In the genomic region with DNA sequence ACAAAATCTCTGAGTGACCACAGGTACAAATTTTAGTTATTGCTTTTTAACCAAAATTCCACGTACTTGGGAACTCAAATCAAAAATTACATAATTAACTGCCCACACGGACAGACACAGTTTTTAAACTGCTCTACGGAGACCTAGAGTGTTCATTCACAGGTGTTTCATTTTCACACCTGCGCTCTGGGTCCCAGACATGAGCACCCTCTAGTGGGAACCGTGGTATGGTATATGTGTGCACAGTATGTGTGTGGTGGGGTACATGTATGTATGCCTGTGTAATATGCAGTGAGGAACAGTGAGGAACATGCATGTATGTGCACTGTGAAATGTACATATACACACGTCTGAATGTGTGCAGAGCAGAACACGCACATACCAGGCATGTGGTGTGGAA, we compare ENCODE assay signal across 12 cellular contexts.
DNase-seq lines count a peak whose midpoint lies in the region; ATAC-seq and TF ChIP-seq lines count a peak whose summit lies in the region.
"Had no signal": no experiment of that assay in that cellular context is flagged by ENCODE, and none has a peak within 500 bp of the region (broad histone marks: within the 10 kb centered on the region; RNA-seq: fewer than 3 reads in every experiment).

No MANE protein-coding gene starts in this region.

- H3K4me3 ChIP-seq in OCI-LY7 (ENCODE audit: low read depth, low read length, poor library complexity, severe bottlenecking) (no peak overlapping the region), fibroblast of pulmonary artery (replicated peaks; ENCODE audit: low read depth, low read length) (no peak overlapping the region)

- peaks cover 84% of the 10 kb centered on the region for H3K36me3 ChIP-seq in OCI-LY7 (ENCODE audit: insufficient read depth, low read length)

- TF ChIP-seq CTCF in 22Rv1 (IDR thresholded peaks at IDR 0.05) (peak; percentile 37), GM10266 (IDR thresholded peaks at IDR 0.05; ENCODE audit: control insufficient read depth, insufficient read depth, low read depth, missing control alignments) (peak; percentile 16), OCI-LY7 (conservative IDR thresholded peaks at IDR 0.05; ENCODE audit: low read length) (peak; percentile 69), fibroblast of pulmonary artery (IDR thresholded peaks at IDR 0.05; ENCODE audit: low read length, missing control alignments) (peak; percentile 11)

- H3K4me2 ChIP-seq in OCI-LY7 (ENCODE audit: low read length) = no peak overlapping the region

- intact Hi-C loops in OCI-LY7 (cut with micrococcal nuclease; ENCODE audit: unreplicated experiment) = no loop called here

- no peak for ATAC-seq in GM18858 (IDR thresholded peaks at IDR 0.05; ENCODE audit: unreplicated experiment)

- no peaks in the 10 kb centered on the region for H3K4me1 ChIP-seq in OCI-LY7 (ENCODE audit: insufficient read depth, low read length, poor library complexity, severe bottlenecking)

- BruUV-seq in OCI-LY7 (replicated peaks; lab: Mats Ljungman, UMichigan) = no TSS peak

- H3K9me2 ChIP-seq in OCI-LY7 (ENCODE audit: insufficient read depth, low read length) = no peaks in the 10 kb centered on the region

- no peaks in the 10 kb centered on the region; the same call in 1 of the 2 replicates for H3K9me3 ChIP-seq in OCI-LY7 (ENCODE audit: low read length)

- no peak for DNase-seq in GM10266 (ENCODE audit: extremely low spot score)
- DNase-seq in OCI-LY7 (ENCODE audit: low spot score) = peak; percentile 24
- DNase-seq in fibroblast of pulmonary artery (ENCODE audit: low read depth) = no peak
- no peak for DNase-seq in mucosa of gallbladder (ENCODE audit: low spot score)
- no peak for DNase-seq in midbrain (lab: John Stamatoyannopoulos, UW)
- no peak for DNase-seq in T-helper 9 cell
- DNase-seq: retina; stimulated activated CD4-positive, alpha-beta T cell treated with anti-CD3 and anti-CD28 coated beads, Interleukin-4, amount 100 ng/mL, for 4 hours; stimulated activated naive CD4-positive, alpha-beta T cell treated with Interleukin-2 at 50 U/mL for 16 hours; T1000 had no signal

- CTCF ChIA-PET in OCI-LY7 (lab: Charles Lee; ENCODE audit: unreplicated experiment) = no interaction called here

- H3K79me2 ChIP-seq in OCI-LY7 (ENCODE audit: insufficient read depth, low read depth, low read length) = no peaks in the 10 kb centered on the region

- H3K27ac ChIP-seq in 22Rv1 (no peak overlapping the region), OCI-LY7 (ENCODE audit: low read depth, low read length, poor library complexity, severe bottlenecking) (no peak overlapping the region)

- POLR2A ChIA-PET in OCI-LY7 (lab: Charles Lee) = interaction anchor here (0.8 kb wide), 1 partner anchor 12 kb away, joined by 5 read pairs; no protein-coding TSS in a partner anchor

- no peak overlapping the region for H2AFZ ChIP-seq in OCI-LY7 (ENCODE audit: low read length)

- H4K20me1 ChIP-seq in OCI-LY7 (ENCODE audit: insufficient read depth, low read length) = no peaks in the 10 kb centered on the region

Comparison
In these comparisons a context has a peak if more than half of its experiments do, and no peak if none do; other contexts are left out.
1. CTCF ChIP-seq: peak in every context shown above with its lines; median percentile 69 in OCI-LY7; 37 in 22Rv1; 16 in GM10266; 11 in fibroblast of pulmonary artery.